8 cellular contexts compared by ENCODE assay signal in the genomic region with DNA sequence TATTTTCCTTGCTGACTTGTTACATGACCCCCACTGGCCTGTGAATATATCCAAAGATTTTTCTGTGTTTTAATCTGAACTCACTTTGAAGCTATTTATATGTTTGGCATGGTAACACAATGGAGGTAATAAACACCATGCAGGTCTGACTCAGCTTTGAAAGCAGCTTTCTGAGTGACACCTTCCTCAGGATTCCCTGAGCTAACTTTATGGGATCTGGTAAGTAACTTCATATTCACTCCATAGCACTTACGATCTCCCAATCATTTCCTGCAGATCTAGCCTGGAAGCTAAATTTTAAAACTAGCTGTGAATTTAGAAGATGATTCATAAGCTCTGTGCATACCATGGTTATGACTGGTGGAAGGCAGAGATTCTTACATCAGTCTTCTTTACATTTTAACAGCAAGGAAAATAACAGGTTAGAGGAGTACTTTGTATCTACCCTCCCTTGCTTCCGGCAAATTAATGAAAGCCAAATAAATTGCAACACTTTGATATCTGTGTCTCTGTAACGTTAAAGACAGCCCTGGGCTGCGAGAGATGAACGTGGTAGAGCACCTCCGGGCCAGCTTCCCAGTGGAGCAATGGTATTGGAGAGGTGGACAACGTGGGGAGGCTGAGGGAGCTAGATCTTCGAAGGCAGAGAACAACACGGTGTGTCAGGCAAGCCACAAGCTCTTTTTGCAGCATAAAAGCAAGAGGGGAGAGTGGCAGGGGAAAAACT.
DNase-seq lines count a peak whose midpoint lies in the region; ATAC-seq and TF ChIP-seq lines count a peak whose summit lies in the region.

No MANE protein-coding gene starts in this region.

- no peak overlapping the region for H3K4me3 Mint-ChIP-seq in activated B cell treated with CpG ODN at 0.5 μM for 24 hours

- peaks cover 65% of the 10 kb centered on the region for H3K4me1 Mint-ChIP-seq in activated B cell treated with CpG ODN at 0.5 μM for 24 hours

- DNase-seq in HFF-Myc (ENCODE audit: extremely low read depth, low read depth), result peak; percentile 89
- no peak for DNase-seq in activated B cell treated with CpG ODN at 0.5 μM for 24 hours
- no peak for DNase-seq in spleen
- DNase-seq in NK-92 treated with Interleukin-12 subunit alpha and Interleukin-12 subunit beta, amount 100 ng/mL, for 24 hours (lab: John Stamatoyannopoulos, UW), result no peak
- DNase-seq in stimulated activated CD4-positive, alpha-beta T cell treated with anti-CD3 and anti-CD28 coated beads, Interleukin-4, amount 100 ng/mL, for 1 hour, result no peak
- no peak for DNase-seq in NCI-H146 (lab: John Stamatoyannopoulos, UW)

- H3K27ac ChIP-seq in gastroesophageal sphincter (peak overlapping the region; percentile 41 to 79 (median 73)), spleen (peak overlapping the region in 7 of 8 donors; percentile 2 to 70 (median 51))

- intact Hi-C loops in activated B cell treated with CpG ODN at 0.5 μM for 24 hours (cut with micrococcal nuclease) (no loop called here), spleen (cut with DNase I; ENCODE audit: low total_unique reads) (loop anchor here (10.0 kb wide), 1 partner anchor 61 kb away; no protein-coding TSS in a partner anchor)

- no peak for TF ChIP-seq CTCF in HFF-Myc (IDR thresholded peaks at IDR 0.05; ENCODE audit: low read depth, low read length, missing control alignments)
- TF ChIP-seq CTCF in activated B cell treated with CpG ODN at 0.5 μM for 24 hours (IDR thresholded peaks at IDR 0.05), result no peak
- TF ChIP-seq CTCF in gastroesophageal sphincter (IDR thresholded peaks at IDR 0.05), result no peak
- TF ChIP-seq CTCF in spleen (IDR thresholded peaks at IDR 0.05 in 8 of 11, conservative IDR thresholded peaks at IDR 0.05 in 3 of 11), result no peak

- 47 to 49% methylated on average over 8 to 9 of the region's 9 CpGs for WGBS in gastroesophageal sphincter (ENCODE audit: low coverage in 1 of 2), 2 donors
- 75 to 87% (median 86%) methylated on average over 9 of the region's 9 CpGs for WGBS in spleen, 5 donors

- H3K4me3 ChIP-seq in HFF-Myc (replicated peaks; ENCODE audit: low read depth, low read length), result peak overlapping the region; percentile 61
- no peak overlapping the region for H3K4me3 ChIP-seq in gastroesophageal sphincter
- no peak overlapping the region for H3K4me3 ChIP-seq in spleen

- no peak for TF ChIP-seq EP300 in gastroesophageal sphincter (IDR thresholded peaks at IDR 0.05)

- H3K36me3 Mint-ChIP-seq in activated B cell treated with CpG ODN at 0.5 μM for 24 hours (ENCODE audit: low read depth), result peaks cover 79% of the 10 kb centered on the region

- no peaks in the 10 kb centered on the region for H3K9me3 ChIP-seq in gastroesophageal sphincter
- no peaks in the 10 kb centered on the region for H3K9me3 ChIP-seq in spleen

- peaks cover 7 to 70% (median 34%) of the 10 kb centered on the region in 3 donors for H3K4me1 ChIP-seq in gastroesophageal sphincter
- H3K4me1 ChIP-seq in spleen, result peaks cover 30 to 100% (median 65%) of the 10 kb centered on the region in 6 donors

- POLR2A ChIA-PET in activated B cell treated with CpG ODN at 0.5 μM for 24 hours (lab: Charles Lee), result interaction anchor here (0.5 to 1.1 kb wide), 6 partner anchors 9 to 124 kb away, joined by 3 to 7 read pairs (median 3); no protein-coding TSS in a partner anchor

- H3K27me3 Mint-ChIP-seq in activated B cell treated with CpG ODN at 0.5 μM for 24 hours, result no peaks in the 10 kb centered on the region

- H3K27me3 ChIP-seq in gastroesophageal sphincter, result no peaks in the 10 kb centered on the region
- no peaks in the 10 kb centered on the region for H3K27me3 ChIP-seq in spleen (replicated peaks in 1 of 7)

- TF ChIP-seq POLR2A in gastroesophageal sphincter (IDR thresholded peaks at IDR 0.05) (no peak), spleen (IDR thresholded peaks at IDR 0.05) (no peak)

- peaks cover 0 to 49% of the 10 kb centered on the region in 2 donors for H3K36me3 ChIP-seq in gastroesophageal sphincter
- peaks cover 0 to 65% (median 13%) of the 10 kb centered on the region in 6 donors for H3K36me3 ChIP-seq in spleen

- H3K27ac Mint-ChIP-seq in activated B cell treated with CpG ODN at 0.5 μM for 24 hours, result peak overlapping the region; percentile 61

- CTCF ChIA-PET in activated B cell treated with CpG ODN at 0.5 μM for 24 hours (lab: Charles Lee), result interaction anchor here (1.3 to 1.9 kb wide), 3 partner anchors 8 to 136 kb away, joined by 4 to 8 read pairs (median 6); no protein-coding TSS in a partner anchor

- no peak for ATAC-seq in activated B cell treated with CpG ODN at 0.5 μM for 24 hours (ENCODE audit: low read depth)
- ATAC-seq in gastroesophageal sphincter, result peak; percentile 3
- ATAC-seq in HG02763 (IDR thresholded peaks at IDR 0.05; ENCODE audit: unreplicated experiment), result no peak

- no peaks in the 10 kb centered on the region for H3K9me3 Mint-ChIP-seq in activated B cell treated with CpG ODN at 0.5 μM for 24 hours
